In the genomic region with DNA sequence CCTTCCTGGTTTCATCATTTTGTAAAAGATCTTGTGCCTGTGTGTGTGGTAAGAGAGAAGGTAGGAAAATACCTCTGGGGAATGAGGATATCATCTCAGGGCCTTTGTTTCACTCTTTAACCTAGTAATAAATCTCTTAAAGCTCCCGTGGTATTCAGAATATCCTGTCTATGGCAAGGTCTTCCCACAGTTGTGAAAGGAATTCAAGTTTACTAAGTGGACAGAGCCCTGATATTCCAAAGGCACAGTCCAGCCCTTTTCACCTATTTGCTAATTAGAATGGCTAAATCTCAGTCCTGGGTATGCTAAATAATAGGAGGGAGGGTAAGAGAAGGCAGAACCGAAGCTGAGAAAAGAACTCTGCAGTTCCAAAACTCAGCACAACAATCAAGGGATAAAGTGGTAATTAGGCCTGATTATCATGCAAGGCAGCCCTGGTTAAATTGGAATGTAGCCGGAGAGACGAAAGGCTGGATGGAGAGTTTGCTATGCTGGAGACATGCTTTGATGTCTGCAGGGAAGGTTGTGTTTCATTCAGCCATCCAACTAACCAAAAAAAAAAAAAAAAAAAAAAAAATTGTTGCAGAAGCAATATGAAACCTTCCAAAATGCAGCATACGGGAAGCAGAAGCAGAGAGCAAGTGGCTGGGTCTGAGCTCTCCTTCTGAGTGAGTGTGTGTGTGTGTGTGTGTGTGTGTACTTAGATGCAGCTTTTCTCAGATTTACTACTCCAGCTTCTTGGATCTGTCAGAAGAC, we compare ENCODE assay signal across 9 cellular contexts. TPM values are rescaled to one million over a fixed set of nuclear protein-coding genes. Genes with fewer than 3 reads are reported as not detected.
A peak's percentile ranks its signal among the peaks of the same experiment; 100 is the strongest.
DNase-seq lines count a peak whose midpoint lies in the region; ATAC-seq and TF ChIP-seq lines count a peak whose summit lies in the region.
"Had no signal": no experiment of that assay in that cellular context is flagged by ENCODE, and none has a peak within 500 bp of the region (broad histone marks: within the 10 kb centered on the region; RNA-seq: fewer than 3 reads in every experiment).

No MANE protein-coding gene starts in this region.

- peaks cover 46% of the 10 kb centered on the region for H3F3A ChIP-seq in SK-N-SH (replicated peaks; ENCODE audit: insufficient read depth)
- peaks cover 40% of the 10 kb centered on the region for H3F3A ChIP-seq in smooth muscle cell (ENCODE audit: low read depth)

- H3K9me3 ChIP-seq in SK-N-SH, result no peaks in the 10 kb centered on the region
- H3K9me3 ChIP-seq in smooth muscle cell (replicated peaks; ENCODE audit: low read depth), result no peaks in the 10 kb centered on the region

- H3K4me2 ChIP-seq in SK-N-SH, result peak overlapping the region; percentile 41; the same call in 1 of the 2 replicates
- peak overlapping the region; percentile 25 for H3K4me2 ChIP-seq in smooth muscle cell

- H3K79me2 ChIP-seq in SK-N-SH (ENCODE audit: insufficient read depth) (no peaks in the 10 kb centered on the region), smooth muscle cell (ENCODE audit: low read depth) (no peaks in the 10 kb centered on the region)

- no peak for ATAC-seq in HG02938 (IDR thresholded peaks at IDR 0.05; ENCODE audit: unreplicated experiment)
- no peak for ATAC-seq in left lobe of liver
- no peak for ATAC-seq in GM18870 (IDR thresholded peaks at IDR 0.05; ENCODE audit: unreplicated experiment)

- H3K9me2 ChIP-seq in SK-N-SH, result no peaks in the 10 kb centered on the region

- H3K27me3 ChIP-seq in SK-N-SH (ENCODE audit: insufficient read depth) (no peaks in the 10 kb centered on the region), smooth muscle cell (ENCODE audit: low read depth) (no peaks in the 10 kb centered on the region)

- H3K36me3 Mint-ChIP-seq in activated T-cell treated with anti-CD3 and anti-CD28 coated beads, Interleukin-2, amount 50 U/mL, for 24 hours (ENCODE audit: low read depth), result no peaks in the 10 kb centered on the region

- H4K20me1 ChIP-seq in SK-N-SH (ENCODE audit: insufficient read depth) (no peaks in the 10 kb centered on the region), smooth muscle cell (ENCODE audit: low read depth) (no peaks in the 10 kb centered on the region)

- WGBS in SK-N-SH (ENCODE audit: low lambda C conversion rate), result 48% methylated on average over 5 of the region's 5 CpGs
- 5% methylated on average over 5 of the region's 5 CpGs for WGBS in smooth muscle cell (ENCODE audit: low lambda C conversion rate)

- H2AFZ ChIP-seq in SK-N-SH (ENCODE audit: low read depth) (peak overlapping the region; percentile 23; the same call in 1 of the 2 replicates), smooth muscle cell (ENCODE audit: low read depth) (no peak overlapping the region)

- TF ChIP-seq EP300 in SK-N-SH (IDR thresholded peaks at IDR 0.05; ENCODE audit: borderline replicate concordance in 1 of 2, low read depth in 1 of 2, low read length in 1 of 2), result no peak

- no peak overlapping the region for H3K4me3 Mint-ChIP-seq in activated T-cell treated with anti-CD3 and anti-CD28 coated beads, Interleukin-2, amount 50 U/mL, for 24 hours

- peaks cover 47% of the 10 kb centered on the region for H3K4me1 Mint-ChIP-seq in activated T-cell treated with anti-CD3 and anti-CD28 coated beads, Interleukin-2, amount 50 U/mL, for 24 hours (ENCODE audit: low read depth)

- no peaks in the 10 kb centered on the region for H3K9me3 Mint-ChIP-seq in activated T-cell treated with anti-CD3 and anti-CD28 coated beads, Interleukin-2, amount 50 U/mL, for 24 hours

- H3K27ac Mint-ChIP-seq in activated T-cell treated with anti-CD3 and anti-CD28 coated beads, Interleukin-2, amount 50 U/mL, for 24 hours, result peak overlapping the region; percentile 3

- CTCF ChIA-PET in SK-N-SH (lab: Yijun Ruan, JAX), result interaction anchor here (1.0 to 1.2 kb wide), 3 partner anchors 10 to 90 kb away, joined by 3 to 7 read pairs (median 4); no protein-coding TSS in a partner anchor

- H3K27ac ChIP-seq in SK-N-SH (ENCODE audit: low read depth in 2 of 2, low read length in 1 of 2) (peak overlapping the region; percentile 50 to 63), smooth muscle cell (ENCODE audit: low read depth) (peak overlapping the region; percentile 71)

- TF ChIP-seq RAD21 in SK-N-SH (IDR thresholded peaks at IDR 0.05; ENCODE audit: low read length), result no peak

- H3K36me3 ChIP-seq in SK-N-SH (replicated peaks in 1 of 2; ENCODE audit: control insufficient read depth in 1 of 2, insufficient read depth in 2 of 2, low read length in 1 of 2), result no peaks in the 10 kb centered on the region
- H3K36me3 ChIP-seq in smooth muscle cell (ENCODE audit: low read depth), result no peaks in the 10 kb centered on the region

- POLR2A ChIA-PET in SK-N-SH (lab: Yijun Ruan, JAX), result no interaction called here

- no peak overlapping the region for H3K4me3 ChIP-seq in SK-N-SH (ENCODE audit: low read depth in 2 of 2, low read length in 1 of 2)
- no peak overlapping the region for H3K4me3 ChIP-seq in fibroblast of villous mesenchyme (ENCODE audit: low read depth, low read length)
- H3K4me3 ChIP-seq in smooth muscle cell, result no peak overlapping the region

- H3K27me3 Mint-ChIP-seq in activated T-cell treated with anti-CD3 and anti-CD28 coated beads, Interleukin-2, amount 50 U/mL, for 24 hours, result no peaks in the 10 kb centered on the region

- H3K9ac ChIP-seq in SK-N-SH, result peak overlapping the region; percentile 26; the same call in 1 of the 2 replicates
- no peak overlapping the region for H3K9ac ChIP-seq in smooth muscle cell (ENCODE audit: low read depth)

- peaks cover 13 to 46% of the 10 kb centered on the region in 2 experiments for H3K4me1 ChIP-seq in SK-N-SH (ENCODE audit: control insufficient read depth in 1 of 2, insufficient read depth in 2 of 2, low read depth in 1 of 2, low read length in 1 of 2)
- peaks cover 41% of the 10 kb centered on the region for H3K4me1 ChIP-seq in smooth muscle cell (ENCODE audit: low read depth)

- no peak for TF ChIP-seq CTCF in SK-N-SH (IDR thresholded peaks at IDR 0.05)
- no peak for TF ChIP-seq CTCF in fibroblast of villous mesenchyme (IDR thresholded peaks at IDR 0.05; ENCODE audit: insufficient read depth, low read depth, low read length)
- TF ChIP-seq CTCF in smooth muscle cell (IDR thresholded peaks at IDR 0.05; ENCODE audit: borderline replicate concordance, insufficient read depth, poor library complexity, severe bottlenecking), result no peak

- no peak for DNase-seq in activated T-cell treated with anti-CD3 and anti-CD28 coated beads, Interleukin-2, amount 50 U/mL, for 24 hours
- DNase-seq in activated T-cell treated with anti-CD3 and anti-CD28 coated beads, Interleukin-2, amount 50 U/mL, for 48 hours, result no peak
- no peak for DNase-seq in SK-N-SH
- DNase-seq in fibroblast of villous mesenchyme (ENCODE audit: low read depth), result peak; percentile 82
- DNase-seq in smooth muscle cell (lab: John Stamatoyannopoulos, UW; ENCODE audit: unreplicated experiment), result no peak
- no peak for DNase-seq in left lobe of liver (ENCODE audit: low spot score)
- DNase-seq: effector CD4-positive, alpha-beta T cell had no signal

TF ChIP-seq in SK-N-SH, 30 proteins besides CTCF, POLR2A, EP300 and RAD21:
- TF ChIP-seq GABPA (IDR thresholded peaks at IDR 0.05; ENCODE audit: low read depth) (no peak), FOSL2 (IDR thresholded peaks at IDR 0.05; ENCODE audit: borderline replicate concordance, low read depth) (no peak), TCF12 (IDR thresholded peaks at IDR 0.05) (0 out of 2 replicates have a peak, but pooled peaks have one; percentile 8), IRF3 (IDR thresholded peaks at IDR 0.05; ENCODE audit: low read depth, low read length) (no peak)
- TF ChIP-seq, protein P1, sequence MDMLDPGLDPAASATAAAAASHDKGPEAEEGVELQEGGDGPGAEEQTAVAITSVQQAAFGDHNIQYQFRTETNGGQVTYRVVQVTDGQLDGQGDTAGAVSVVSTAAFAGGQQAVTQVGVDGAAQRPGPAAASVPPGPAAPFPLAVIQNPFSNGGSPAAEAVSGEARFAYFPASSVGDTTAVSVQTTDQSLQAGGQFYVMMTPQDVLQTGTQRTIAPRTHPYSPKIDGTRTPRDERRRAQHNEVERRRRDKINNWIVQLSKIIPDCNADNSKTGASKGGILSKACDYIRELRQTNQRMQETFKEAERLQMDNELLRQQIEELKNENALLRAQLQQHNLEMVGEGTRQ (IDR thresholded peaks at IDR 0.05; ENCODE audit: borderline replicate concordance, low read depth, low read length), result no peak

RNA-seq across cellular contexts. Expression of gene PIM1, which starts 28.5 kb away (rescaled TPM):
- 33.9 and 35.3 TPM in 2 replicates for polyA plus RNA-seq in SK-N-SH (2012; rRNA removed)
- polyA plus RNA-seq in SK-N-SH (2012; cell fraction: cytosol; rRNA removed), result 18.9 and 20.6 TPM in 2 replicates
- 90.2 and 138 TPM in 2 replicates for polyA plus RNA-seq in SK-N-SH (2012; cell fraction: nucleus; rRNA removed)
- total RNA-seq in fibroblast of villous mesenchyme, result 22.9 and 28.0 TPM in 2 replicates
- total RNA-seq in smooth muscle cell, result 29.3 and 29.5 TPM in 2 replicates
- 35.7 and 41.9 TPM in 2 replicates for polyA plus RNA-seq in smooth muscle cell
- total RNA-seq in left lobe of liver, result 5.7 TPM
